ENCODE assay signal across 24 cellular contexts in the genomic region with DNA sequence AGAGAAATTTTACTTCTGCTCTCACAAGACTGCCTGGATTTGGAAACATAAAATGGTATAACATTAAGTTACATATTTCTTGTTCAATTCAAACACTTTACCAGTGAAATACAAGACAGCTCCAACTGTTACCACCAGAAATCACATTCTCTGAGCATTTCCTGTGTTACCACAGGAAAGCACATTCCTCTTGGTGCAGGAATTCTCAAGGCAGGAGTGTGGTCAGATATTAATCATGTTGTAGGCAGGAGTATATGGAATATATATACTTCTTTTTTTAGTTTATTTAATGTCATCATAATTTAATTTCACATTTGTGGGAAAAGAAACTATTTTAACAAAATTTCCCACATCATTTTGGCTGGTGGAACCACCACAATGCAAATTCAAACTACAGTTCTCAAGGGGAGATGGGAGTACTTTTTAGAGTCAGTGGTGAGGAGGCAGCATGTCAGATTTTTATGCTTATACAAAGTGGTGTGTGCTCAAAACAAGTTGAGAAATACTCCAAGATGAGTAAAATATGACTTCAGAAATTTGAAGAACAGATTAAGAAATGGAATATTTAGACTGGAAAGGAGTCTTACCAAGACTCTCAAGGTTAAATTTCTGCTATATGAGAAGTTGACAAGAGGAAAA.
DNase-seq lines count a peak whose midpoint lies in the region; ATAC-seq and TF ChIP-seq lines count a peak whose summit lies in the region.
"Had no signal": no experiment of that assay in that cellular context is flagged by ENCODE, and none has a peak within 500 bp of the region (broad histone marks: within the 10 kb centered on the region; RNA-seq: fewer than 3 reads in every experiment).

No MANE protein-coding gene starts in this region.

- H3K27ac Mint-ChIP-seq in HFFc6 = peak overlapping the region; percentile 65
- H3K27ac Mint-ChIP-seq: activated naive CD4-positive, alpha-beta T cell treated with anti-CD3 and anti-CD28 coated beads, Interleukin-2, amount 50 U/mL, for 24 hours; GM23338; stimulated activated naive CD8-positive, alpha-beta T cell treated with anti-CD3 and anti-CD28 coated beads, Interleukin-15, Interleukin-2, amounts not matched to agents 100 ng/mL and 50 ng/mL, for 24 hours had no signal

- H3K9me3 ChIP-seq in skeletal muscle satellite cell (replicated peaks; ENCODE audit: low read length) (no peaks in the 10 kb centered on the region), right cardiac atrium (ENCODE audit: control insufficient read depth, low read length) (no peaks in the 10 kb centered on the region)
- H3K9me3 ChIP-seq: esophagus muscularis mucosa, SJSA1, transverse colon had no signal

- no peaks in the 10 kb centered on the region for H3K27me3 ChIP-seq in skeletal muscle satellite cell (ENCODE audit: control insufficient read depth, insufficient read depth, low read length)
- H3K27me3 ChIP-seq in right cardiac atrium (ENCODE audit: control insufficient read depth, insufficient read depth) = no peaks in the 10 kb centered on the region
- H3K27me3 ChIP-seq: BLaER1 treated with 17β-estradiol and CSF1 and Interleukin-3, amounts not matched to agents 10 nM and 100 nM; cardiac muscle cell; esophagus muscularis mucosa; SJSA1; transverse colon had no signal

- H3K4me1 Mint-ChIP-seq in HFFc6 (ENCODE audit: low read depth) = peaks cover 17% of the 10 kb centered on the region
- H3K4me1 Mint-ChIP-seq: activated naive CD4-positive, alpha-beta T cell treated with anti-CD3 and anti-CD28 coated beads, Interleukin-2, amount 50 U/mL, for 24 hours; GM23338; naive B cell had no signal

- peak overlapping the region; percentile 32 for H3K4me2 ChIP-seq in skeletal muscle satellite cell (ENCODE audit: low read length)
- H3K4me2 ChIP-seq: BLaER1 treated with 17β-estradiol and CSF1 and Interleukin-3, amounts not matched to agents 10 nM and 100 nM; GM23338; PC-9 had no signal

- no peaks in the 10 kb centered on the region for H3K27me3 Mint-ChIP-seq in HFFc6 (ENCODE audit: insufficient read depth)
- H3K27me3 Mint-ChIP-seq: activated naive CD4-positive, alpha-beta T cell treated with anti-CD3 and anti-CD28 coated beads, Interleukin-2, amount 50 U/mL, for 24 hours; naive B cell; stimulated activated naive CD8-positive, alpha-beta T cell treated with anti-CD3 and anti-CD28 coated beads, Interleukin-15, Interleukin-2, amounts not matched to agents 100 ng/mL and 50 ng/mL, for 24 hours had no signal

- H3K9ac ChIP-seq in skeletal muscle satellite cell (ENCODE audit: low read depth, low read length) = peak overlapping the region; percentile 59
- H3K9ac ChIP-seq: BLaER1 treated with 17β-estradiol and CSF1 and Interleukin-3, amounts not matched to agents 10 nM and 100 nM; parathyroid adenoma had no signal

- intact Hi-C loops in right cardiac atrium (cut with DNase I) = no loop called here

- peaks cover 19% of the 10 kb centered on the region for H3K4me1 ChIP-seq in skeletal muscle satellite cell (ENCODE audit: control insufficient read depth, insufficient read depth, low read length)
- no peaks in the 10 kb centered on the region for H3K4me1 ChIP-seq in right cardiac atrium (ENCODE audit: control insufficient read depth, insufficient read depth, low read length)
- H3K4me1 ChIP-seq: BLaER1 treated with 17β-estradiol and CSF1 and Interleukin-3, amounts not matched to agents 10 nM and 100 nM; esophagus muscularis mucosa; parathyroid adenoma; SJSA1; transverse colon had no signal

- TF ChIP-seq CTCF in HFFc6 (IDR thresholded peaks at IDR 0.05) = no peak

- DNase-seq in HFFc6 (peak; percentile 55), amniotic epithelial cell (ENCODE audit: low read depth) (peak; percentile 95), glomerular visceral epithelial cell (ENCODE audit: extremely low spot score) (peak; percentile 41), right cardiac atrium (no peak)
- DNase-seq in effector CD4-positive, alpha-beta T cell = no peak
- DNase-seq: head of caudate nucleus; MM.1S; naive B cell; NCI-H1694 treated with DMSO at 0.1 percent for 48 hours; NCI-H345; PC-9; small intestine; stimulated activated CD4-positive, alpha-beta T cell treated with anti-CD3 and anti-CD28 coated beads, Interleukin-2, amount 100 ng/mL, for 48 hours; transverse colon had no signal

- H3K27ac ChIP-seq in right cardiac atrium (ENCODE audit: low read length) = no peak overlapping the region
- H3K27ac ChIP-seq: BLaER1 treated with 17β-estradiol and CSF1 and Interleukin-3, amounts not matched to agents 10 nM and 100 nM; cardiac muscle cell; esophagus muscularis mucosa; parathyroid adenoma; PC-9; SJSA1; transverse colon had no signal

- H3K36me3 ChIP-seq in skeletal muscle satellite cell (ENCODE audit: insufficient read depth, low read length) = no peaks in the 10 kb centered on the region
- H3K36me3 ChIP-seq: BLaER1 treated with 17β-estradiol and CSF1 and Interleukin-3, amounts not matched to agents 10 nM and 100 nM; cardiac muscle cell; esophagus muscularis mucosa; SJSA1; transverse colon had no signal

- no peak overlapping the region for H3K4me3 Mint-ChIP-seq in HFFc6
- H3K4me3 Mint-ChIP-seq: activated naive CD4-positive, alpha-beta T cell treated with anti-CD3 and anti-CD28 coated beads, Interleukin-2, amount 50 U/mL, for 24 hours; GM23338; naive B cell; stimulated activated naive CD8-positive, alpha-beta T cell treated with anti-CD3 and anti-CD28 coated beads, Interleukin-15, Interleukin-2, amounts not matched to agents 100 ng/mL and 50 ng/mL, for 24 hours had no signal

- H3K4me3 ChIP-seq in skeletal muscle satellite cell (ENCODE audit: low read length) (no peak overlapping the region), right cardiac atrium (ENCODE audit: low read length) (no peak overlapping the region)
- H3K4me3 ChIP-seq: BLaER1 treated with 17β-estradiol and CSF1 and Interleukin-3, amounts not matched to agents 10 nM and 100 nM; cardiac muscle cell; esophagus muscularis mucosa; GM23338; PC-9; SJSA1; transverse colon had no signal

- ATAC-seq in right cardiac atrium = no peak
- no peak for ATAC-seq in HG02610 (IDR thresholded peaks at IDR 0.05; ENCODE audit: unreplicated experiment)
- ATAC-seq: GM23338 had no signal

- H3K9me3 Mint-ChIP-seq in HFFc6 = no peaks in the 10 kb centered on the region
- H3K9me3 Mint-ChIP-seq: GM23338; stimulated activated naive CD8-positive, alpha-beta T cell treated with anti-CD3 and anti-CD28 coated beads, Interleukin-15, Interleukin-2, amounts not matched to agents 100 ng/mL and 50 ng/mL, for 24 hours had no signal

- peaks cover 8% of the 10 kb centered on the region; the same call in 1 of the 2 replicates for H3K36me3 Mint-ChIP-seq in HFFc6 (ENCODE audit: low read depth)
- H3K36me3 Mint-ChIP-seq: activated naive CD4-positive, alpha-beta T cell treated with anti-CD3 and anti-CD28 coated beads, Interleukin-2, amount 50 U/mL, for 24 hours had no signal

Comparison
In these comparisons a context has a peak if more than half of its experiments do, and no peak if none do; other contexts are left out.
1. DNase-seq: peak in HFFc6 (single experiment), amniotic epithelial cell (single experiment) and glomerular visceral epithelial cell (single experiment); none in right cardiac atrium (0 of 3) and effector CD4-positive, alpha-beta T cell (single experiment).